Comparison of ENCODE assay signal across 14 cellular contexts in genomic region chr6:21522007-21522758, GRCh38.
"Had no signal": no experiment of that assay in that cellular context is flagged by ENCODE, and none has a peak within 500 bp of the region (broad histone marks: within the 10 kb centered on the region; RNA-seq: fewer than 3 reads in every experiment).

No MANE protein-coding gene starts in this region.

- H3K27me3 ChIP-seq: breast epithelium, stomach had no signal

- H3K27ac ChIP-seq: breast epithelium, parathyroid adenoma, stomach, thoracic aorta had no signal

- H3K4me3 ChIP-seq: breast epithelium, lung, stomach, thoracic aorta had no signal

- H3K27me3 Mint-ChIP-seq: activated CD4-positive, alpha-beta T cell treated with anti-CD3 and anti-CD28 coated beads for 36 hours had no signal

- H3K36me3 ChIP-seq: breast epithelium, stomach, thoracic aorta had no signal

- H3K27ac Mint-ChIP-seq: activated CD4-positive, alpha-beta memory T cell treated with anti-CD3 and anti-CD28 coated beads, Interleukin-2, amount 10 ng/mL, durations not matched to agents 7 days and 5 days; activated CD4-positive, alpha-beta T cell treated with anti-CD3 and anti-CD28 coated beads for 36 hours; activated naive CD8-positive, alpha-beta T cell treated with anti-CD3 and anti-CD28 coated beads, Interleukin-2, amount 10 ng/mL, durations not matched to agents 7 days and 5 days; immature natural killer cell had no signal

- H3K9me3 ChIP-seq: breast epithelium, stomach, thoracic aorta had no signal

- H3K4me1 ChIP-seq: breast epithelium, parathyroid adenoma, stomach had no signal

- ATAC-seq: activated CD4-positive, alpha-beta T cell treated with anti-CD3 and anti-CD28 coated beads for 36 hours; esophagus mucosa had no signal

- H3K36me3 Mint-ChIP-seq: activated naive CD8-positive, alpha-beta T cell treated with anti-CD3 and anti-CD28 coated beads, Interleukin-2, amount 10 ng/mL, durations not matched to agents 7 days and 5 days; immature natural killer cell had no signal

- DNase-seq: activated CD4-positive, alpha-beta memory T cell treated with anti-CD3 and anti-CD28 coated beads, Interleukin-2, amount 10 ng/mL, durations not matched to agents 7 days and 5 days; activated CD4-positive, alpha-beta T cell treated with anti-CD3 and anti-CD28 coated beads for 36 hours; activated gamma-delta T cell treated with Interleukin-2 at 50 U/mL for 16 hours; activated naive CD8-positive, alpha-beta T cell treated with anti-CD3 and anti-CD28 coated beads, Interleukin-2, amount 10 ng/mL, durations not matched to agents 7 days and 5 days; activated T-cell treated with anti-CD3 and anti-CD28 coated beads, Interleukin-2, amount 50 U/mL, for 48 hours; immature natural killer cell; midbrain; stimulated activated CD4-positive, alpha-beta T cell treated with anti-CD3 and anti-CD28 coated beads, Interleukin-4, amount 100 ng/mL, for 4 hours; stomach had no signal

- H3K4me1 Mint-ChIP-seq: activated CD4-positive, alpha-beta memory T cell treated with anti-CD3 and anti-CD28 coated beads, Interleukin-2, amount 10 ng/mL, durations not matched to agents 7 days and 5 days; activated CD4-positive, alpha-beta T cell treated with anti-CD3 and anti-CD28 coated beads for 36 hours; activated naive CD8-positive, alpha-beta T cell treated with anti-CD3 and anti-CD28 coated beads, Interleukin-2, amount 10 ng/mL, durations not matched to agents 7 days and 5 days; immature natural killer cell had no signal

- H3K4me3 Mint-ChIP-seq: activated CD4-positive, alpha-beta memory T cell treated with anti-CD3 and anti-CD28 coated beads, Interleukin-2, amount 10 ng/mL, durations not matched to agents 7 days and 5 days; activated CD4-positive, alpha-beta T cell treated with anti-CD3 and anti-CD28 coated beads for 36 hours; activated naive CD8-positive, alpha-beta T cell treated with anti-CD3 and anti-CD28 coated beads, Interleukin-2, amount 10 ng/mL, durations not matched to agents 7 days and 5 days; immature natural killer cell had no signal
